Comparison of ENCODE assay signal across 11 cellular contexts in the genomic region with DNA sequence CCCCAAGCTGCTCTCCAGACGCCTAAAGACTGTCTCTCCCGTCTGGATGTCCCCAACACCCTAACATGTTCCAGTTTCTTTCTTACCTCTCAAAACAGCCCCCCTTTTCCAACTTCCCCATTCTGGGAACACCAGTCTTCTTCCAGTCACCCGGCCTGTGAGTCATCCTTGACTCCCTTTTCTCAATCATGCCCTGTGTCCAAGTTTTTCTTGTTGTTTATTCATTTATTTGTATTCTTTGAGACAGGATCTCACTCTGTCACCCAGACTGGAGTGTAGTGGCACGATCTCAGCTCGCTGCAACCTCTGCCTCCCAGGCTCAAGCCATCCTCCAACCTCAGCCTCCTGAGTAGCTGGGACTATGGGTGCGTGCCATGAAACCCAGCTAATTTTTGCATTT. TPM values are rescaled to one million over a fixed set of nuclear protein-coding genes. Genes with fewer than 3 reads are reported as not detected.
DNase-seq lines count a peak whose midpoint lies in the region; ATAC-seq and TF ChIP-seq lines count a peak whose summit lies in the region.
"Had no signal": no experiment of that assay in that cellular context is flagged by ENCODE, and none has a peak within 500 bp of the region (broad histone marks: within the 10 kb centered on the region; RNA-seq: fewer than 3 reads in every experiment).

No MANE protein-coding gene starts in this region.

- POLR2A ChIA-PET in activated CD4-positive, alpha-beta T cell treated with anti-CD3 and anti-CD28 coated beads, Interleukin-2, amount 10 ng/mL, durations not matched to agents 7 days and 5 days (lab: Charles Lee), result no interaction called here

- DNase-seq in AG08395 (ENCODE audit: low spot score) (peak; percentile 10), LHCN-M2 (ENCODE audit: low read depth) (peak; percentile 38), colonic mucosa (no peak), mucosa of descending colon (peak in 1 of 3 donors; percentile 17), hepatic stellate cell (ENCODE audit: low spot score) (no peak)
- DNase-seq in activated CD4-positive, alpha-beta T cell treated with anti-CD3 and anti-CD28 coated beads, Interleukin-2, amount 10 ng/mL, durations not matched to agents 7 days and 5 days, result no peak
- DNase-seq: natural killer cell, NCI-H1417 treated with DMSO at 0.1 percent for 48 hours had no signal

- H3K27ac Mint-ChIP-seq in activated CD4-positive, alpha-beta T cell treated with anti-CD3 and anti-CD28 coated beads, Interleukin-2, amount 10 ng/mL, durations not matched to agents 7 days and 5 days, result no peak overlapping the region

- H3K9me3 Mint-ChIP-seq in activated CD4-positive, alpha-beta T cell treated with anti-CD3 and anti-CD28 coated beads, Interleukin-2, amount 10 ng/mL, durations not matched to agents 7 days and 5 days, result no peaks in the 10 kb centered on the region
- H3K9me3 Mint-ChIP-seq: natural killer cell had no signal

- intact Hi-C loops in colonic mucosa (cut with DNase I), result no loop called here
- intact Hi-C loops in mucosa of descending colon (cut with DNase I, micrococcal nuclease), result no loop called here

- CTCF ChIA-PET in activated CD4-positive, alpha-beta T cell treated with anti-CD3 and anti-CD28 coated beads, Interleukin-2, amount 10 ng/mL, durations not matched to agents 7 days and 5 days (lab: Charles Lee), result interaction anchor here (0.7 to 0.8 kb wide), 2 partner anchors 65 to 108 kb away, joined by 3 read pairs; no protein-coding TSS in a partner anchor

- H3K9ac ChIP-seq in colonic mucosa (ENCODE audit: low read depth in 2 of 2, low read length in 2 of 2), result no peak overlapping the region

- H3K27me3 Mint-ChIP-seq in activated CD4-positive, alpha-beta T cell treated with anti-CD3 and anti-CD28 coated beads, Interleukin-2, amount 10 ng/mL, durations not matched to agents 7 days and 5 days, result no peaks in the 10 kb centered on the region

- no peak overlapping the region for H3K4me3 ChIP-seq in colonic mucosa
- no peak overlapping the region for H3K4me3 ChIP-seq in mucosa of descending colon

- no peak overlapping the region for H3K4me3 Mint-ChIP-seq in activated CD4-positive, alpha-beta T cell treated with anti-CD3 and anti-CD28 coated beads, Interleukin-2, amount 10 ng/mL, durations not matched to agents 7 days and 5 days
- H3K4me3 Mint-ChIP-seq: natural killer cell had no signal

- ATAC-seq in mucosa of descending colon, result peak; percentile 36
- ATAC-seq in GM18517 (IDR thresholded peaks at IDR 0.05; ENCODE audit: unreplicated experiment), result no peak
- no peak for ATAC-seq in HG03045 (IDR thresholded peaks at IDR 0.05; ENCODE audit: unreplicated experiment)

- H3K4me1 ChIP-seq in colonic mucosa, result no peaks in the 10 kb centered on the region
- no peaks in the 10 kb centered on the region for H3K4me1 ChIP-seq in mucosa of descending colon (ENCODE audit: low read depth)

- TF ChIP-seq CTCF in colonic mucosa (IDR thresholded peaks at IDR 0.05) (no peak), mucosa of descending colon (IDR thresholded peaks at IDR 0.05) (no peak)

- H3K9me3 ChIP-seq in colonic mucosa, result no peaks in the 10 kb centered on the region
- no peaks in the 10 kb centered on the region for H3K9me3 ChIP-seq in mucosa of descending colon

- peak overlapping the region; percentile 33 for H3K27ac ChIP-seq in colonic mucosa

- H3K4me1 Mint-ChIP-seq in activated CD4-positive, alpha-beta T cell treated with anti-CD3 and anti-CD28 coated beads, Interleukin-2, amount 10 ng/mL, durations not matched to agents 7 days and 5 days, result peaks cover 22% of the 10 kb centered on the region

- H3K27me3 ChIP-seq in colonic mucosa, result no peaks in the 10 kb centered on the region

- peaks cover 26% of the 10 kb centered on the region for H3K36me3 Mint-ChIP-seq in activated CD4-positive, alpha-beta T cell treated with anti-CD3 and anti-CD28 coated beads, Interleukin-2, amount 10 ng/mL, durations not matched to agents 7 days and 5 days (ENCODE audit: low read depth)
- H3K36me3 Mint-ChIP-seq: natural killer cell had no signal

- H3K36me3 ChIP-seq in colonic mucosa (no peaks in the 10 kb centered on the region), mucosa of descending colon (ENCODE audit: low read depth) (no peaks in the 10 kb centered on the region)

RNA-seq across cellular contexts. Expression of a gene that starts 15.6 kb away (rescaled TPM):
- total RNA-seq in LHCN-M2 (2014; rRNA removed), result not detected in 2 replicates
- polyA plus RNA-seq in LHCN-M2 (2012), result not detected
- 1 to 10 TPM; 3.1 to 4.9 TPM for total RNA-seq in colonic mucosa
- 1 to 10 TPM; 1.9 to 5.7 (median 4.7) TPM for total RNA-seq in mucosa of descending colon
- total RNA-seq in activated CD4-positive, alpha-beta T cell treated with anti-CD3 and anti-CD28 coated beads, Interleukin-2, amount 10 ng/mL, durations not matched to agents 7 days and 5 days, result 10 to 100 TPM; 28.1 to 28.9 TPM
- polyA plus RNA-seq: BJ had no signal

Comparison
In these comparisons a context has a peak if more than half of its experiments do, and no peak if none do; other contexts are left out.
1. DNase-seq: peak in AG08395 (single experiment) and LHCN-M2 (single experiment); none in colonic mucosa (single experiment), hepatic stellate cell (single experiment) and activated CD4-positive, alpha-beta T cell treated with anti-CD3 and anti-CD28 coated beads, Interleukin-2, amount 10 ng/mL, durations not matched to agents 7 days and 5 days (single experiment).
2. RNA of a gene that starts 15.6 kb away (total RNA-seq): 28.1 to 28.9 TPM in activated CD4-positive, alpha-beta T cell treated with anti-CD3 and anti-CD28 coated beads, Interleukin-2, amount 10 ng/mL, durations not matched to agents 7 days and 5 days; 3.1 to 4.9 TPM in colonic mucosa, 1.9 to 5.7 TPM in mucosa of descending colon and not detected in LHCN-M2; every median in the first group is over 4 times any median in the second.